Comparison of ENCODE assay signal across 8 cellular contexts in genomic region chr12:57127101-57127709, GRCh38. TPM values are rescaled to one million over a fixed set of nuclear protein-coding genes. Genes with fewer than 3 reads are reported as not detected.
A peak's percentile ranks its signal among the peaks of the same experiment; 100 is the strongest.
DNase-seq lines count a peak whose midpoint lies in the region; ATAC-seq lines count a peak whose summit lies in the region.

No MANE protein-coding gene starts in this region.

- peaks cover 7% of the 10 kb centered on the region for H3K4me1 Mint-ChIP-seq in T-helper 17 cell

- H3K4me1 ChIP-seq in ES-I3 (ENCODE audit: insufficient read depth, low read length): peaks cover 36% of the 10 kb centered on the region

- peak overlapping the region; percentile 71 for H3K27ac Mint-ChIP-seq in T-helper 17 cell

- peak overlapping the region; percentile 96 for H3K27ac ChIP-seq in caudate nucleus (ENCODE audit: low read depth, low read length)

- DNase-seq in Jurkat, Clone E6-1 (ENCODE audit: low read depth, low spot score): no peak
- DNase-seq in T-helper 17 cell: peak in 1 of 3 donors; percentile 19
- peak in 22 of 61 donors; percentile 19 to 64 (median 43) for DNase-seq in caudate nucleus (lab: John Stamatoyannopoulos, UW)
- peak; percentile 87 for DNase-seq in left kidney (ENCODE audit: low read depth, low spot score)
- DNase-seq in stimulated activated CD8-positive, alpha-beta memory T cell treated with anti-CD3 and anti-CD28 coated beads, Interleukin-4, amount 100 ng/mL, for 24 hours (ENCODE audit: low read depth): peak; percentile 20

- peak overlapping the region; percentile 97 for H3K4me3 Mint-ChIP-seq in T-helper 17 cell

- no peaks in the 10 kb centered on the region for H3K36me3 ChIP-seq in ES-I3 (ENCODE audit: insufficient read depth, low read length)

- H3K9me3 ChIP-seq in ES-I3 (ENCODE audit: control insufficient read depth, insufficient read depth, low read length): no peaks in the 10 kb centered on the region; the same call in 1 of the 2 replicates
- no peaks in the 10 kb centered on the region for H3K9me3 ChIP-seq in T-helper 17 cell (ENCODE audit: control insufficient read depth, low read length, poor library complexity, severe bottlenecking)

- ATAC-seq in T-helper 17 cell: peak; percentile 32
- ATAC-seq in GM21576 (IDR thresholded peaks at IDR 0.05; ENCODE audit: unreplicated experiment): no peak
- no peak for ATAC-seq in HG02973 (IDR thresholded peaks at IDR 0.05; ENCODE audit: unreplicated experiment)

- peaks cover 4% of the 10 kb centered on the region for H3K36me3 Mint-ChIP-seq in T-helper 17 cell (ENCODE audit: low read depth)

- peak overlapping the region; percentile 79 for H3K4me3 ChIP-seq in Jurkat, Clone E6-1 (ENCODE audit: low read length)

- no peaks in the 10 kb centered on the region for H3K27me3 Mint-ChIP-seq in T-helper 17 cell

- peak overlapping the region; percentile 98; the same call in 1 of the 2 replicates for H3K9ac ChIP-seq in ES-I3 (ENCODE audit: low read depth, low read length)

RNA-seq across cellular contexts. Expression of gene LRP1, which starts 1.1 kb away (rescaled TPM):
- 4.5 TPM for polyA plus RNA-seq in Jurkat, Clone E6-1 (2012; ENCODE audit: insufficient read depth, insufficient read length)
- 10 to 100 TPM in 1 of 2 donors, 1 to 10 TPM in 1; 3.8 to 11.6 TPM for total RNA-seq in T-helper 17 cell

RNA-seq across cellular contexts. Expression of gene STAT6, which starts 16.0 kb away (rescaled TPM):
- 88.4 TPM for polyA plus RNA-seq in Jurkat, Clone E6-1 (2012; ENCODE audit: insufficient read depth, insufficient read length)
- total RNA-seq in T-helper 17 cell: 100 to 1,000 TPM; 205 to 253 TPM

RNA-seq across cellular contexts. Expression of gene LRP1-AS, which starts 20.2 kb away (rescaled TPM):
- not detected for polyA plus RNA-seq in Jurkat, Clone E6-1 (2012; ENCODE audit: insufficient read depth, insufficient read length)
- not detected for total RNA-seq in T-helper 17 cell

RNA-seq across cellular contexts. Expression of gene NAB2, which starts 38.3 kb away (rescaled TPM):
- 18.2 TPM for polyA plus RNA-seq in Jurkat, Clone E6-1 (2012; ENCODE audit: insufficient read depth, insufficient read length)
- total RNA-seq in T-helper 17 cell: 1 to 10 TPM; 4.0 to 5.0 TPM

RNA-seq across cellular contexts. Expression of gene NEMP1, which starts 48.6 kb away (rescaled TPM):
- 25.5 TPM for polyA plus RNA-seq in Jurkat, Clone E6-1 (2012; ENCODE audit: insufficient read depth, insufficient read length)
- 10 to 100 TPM; 12.2 to 14.1 TPM for total RNA-seq in T-helper 17 cell
